In the genomic region with DNA sequence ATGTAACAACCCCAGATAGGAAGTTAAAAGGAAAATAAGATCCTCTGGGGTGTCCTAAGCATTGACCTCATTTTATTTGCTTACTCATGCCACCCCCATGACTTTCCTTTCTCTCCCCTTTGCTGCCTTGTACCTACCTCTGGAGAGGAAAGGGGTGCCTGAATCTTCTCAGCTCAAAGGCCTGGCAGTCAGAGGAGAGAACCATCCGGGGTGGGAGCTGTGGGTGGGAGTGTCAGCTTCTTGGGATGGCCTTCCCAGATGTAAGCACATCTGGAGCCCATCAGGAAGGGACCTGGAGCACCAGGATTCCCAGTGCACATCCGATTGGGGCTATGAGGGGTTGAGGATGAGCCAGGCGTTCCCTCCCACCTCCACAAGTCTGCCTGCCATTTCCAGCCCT, we compare ENCODE assay signal across 17 cellular contexts. TPM values are rescaled to one million over a fixed set of nuclear protein-coding genes. Genes with fewer than 3 reads are reported as not detected.
"Had no signal": no experiment of that assay in that cellular context is flagged by ENCODE, and none has a peak within 500 bp of the region (broad histone marks: within the 10 kb centered on the region; RNA-seq: fewer than 3 reads in every experiment).

No MANE protein-coding gene starts in this region.

- H3K27me3 ChIP-seq: heart left ventricle had no signal

- H3K27ac Mint-ChIP-seq: activated B cell treated with CpG ODN at 0.5 μM for 24 hours; activated CD8-positive, alpha-beta T cell treated with anti-CD3 and anti-CD28 coated beads, Interleukin-2, amount 10 ng/mL, durations not matched to agents 7 days and 5 days; activated naive CD8-positive, alpha-beta T cell treated with anti-CD3 and anti-CD28 coated beads for 36 hours; activated T-cell treated with anti-CD3 and anti-CD28 coated beads, Interleukin-2, amount 50 U/mL, for 72 hours had no signal

- H3K36me3 ChIP-seq: heart left ventricle had no signal

- H3K9me3 Mint-ChIP-seq: activated B cell treated with CpG ODN at 0.5 μM for 24 hours; activated naive CD8-positive, alpha-beta T cell treated with anti-CD3 and anti-CD28 coated beads for 36 hours; activated T-cell treated with anti-CD3 and anti-CD28 coated beads, Interleukin-2, amount 50 U/mL, for 72 hours had no signal

- ATAC-seq: activated CD8-positive, alpha-beta T cell treated with anti-CD3 and anti-CD28 coated beads, Interleukin-2, amount 10 ng/mL, durations not matched to agents 7 days and 5 days; activated T-cell treated with anti-CD3 and anti-CD28 coated beads, Interleukin-2, amount 50 U/mL, for 72 hours; heart left ventricle had no signal

- DNase-seq: activated B cell treated with CpG ODN at 0.5 μM for 24 hours; activated CD4-positive, alpha-beta T cell treated with anti-CD3 and anti-CD28 coated beads for 48 hours; activated CD8-positive, alpha-beta memory T cell treated with anti-CD3 and anti-CD28 coated beads, Interleukin-2, amount 50 U/mL, for 4 hours; activated CD8-positive, alpha-beta T cell treated with anti-CD3 and anti-CD28 coated beads, Interleukin-2, amount 10 ng/mL, durations not matched to agents 7 days and 5 days; activated gamma-delta T cell treated with Interleukin-2 at 50 U/mL for 16 hours; activated naive CD8-positive, alpha-beta T cell treated with anti-CD3 and anti-CD28 coated beads for 36 hours; activated T-cell treated with anti-CD3 and anti-CD28 coated beads, Interleukin-2, amount 50 U/mL, for 72 hours; anterior cingulate cortex; heart left ventricle; stimulated activated CD4-positive, alpha-beta T cell treated with anti-CD3 and anti-CD28 coated beads, Interleukin-4, amount 100 ng/mL, for 1 hour; stimulated activated naive CD4-positive, alpha-beta T cell; SW 1271 had no signal

- H3K4me3 ChIP-seq: heart left ventricle had no signal

- H3K36me3 Mint-ChIP-seq: activated naive CD8-positive, alpha-beta T cell treated with anti-CD3 and anti-CD28 coated beads for 36 hours had no signal

- H3K9me3 ChIP-seq: heart left ventricle had no signal

- H3K4me3 Mint-ChIP-seq: activated B cell treated with CpG ODN at 0.5 μM for 24 hours; activated CD8-positive, alpha-beta T cell treated with anti-CD3 and anti-CD28 coated beads, Interleukin-2, amount 10 ng/mL, durations not matched to agents 7 days and 5 days; activated naive CD8-positive, alpha-beta T cell treated with anti-CD3 and anti-CD28 coated beads for 36 hours; activated T-cell treated with anti-CD3 and anti-CD28 coated beads, Interleukin-2, amount 50 U/mL, for 72 hours had no signal

RNA-seq across cellular contexts. Expression of a gene that starts 5.2 kb away (rescaled TPM):
- polyA plus RNA-seq: neural cell had no signal

RNA-seq across cellular contexts. Expression of a gene that starts 49.2 kb away (rescaled TPM):
- total RNA-seq: bronchial epithelial cell, lower leg skin, osteoblast, pulmonary artery endothelial cell had no signal
- polyA plus RNA-seq: neural cell had no signal

RNA-seq across cellular contexts. Expression of a gene that starts 59.9 kb away (rescaled TPM):
- total RNA-seq: activated B cell treated with CpG ODN at 0.5 μM for 24 hours, bronchial epithelial cell, pulmonary artery endothelial cell had no signal
- polyA plus RNA-seq: neural cell had no signal
